In the genomic region with DNA sequence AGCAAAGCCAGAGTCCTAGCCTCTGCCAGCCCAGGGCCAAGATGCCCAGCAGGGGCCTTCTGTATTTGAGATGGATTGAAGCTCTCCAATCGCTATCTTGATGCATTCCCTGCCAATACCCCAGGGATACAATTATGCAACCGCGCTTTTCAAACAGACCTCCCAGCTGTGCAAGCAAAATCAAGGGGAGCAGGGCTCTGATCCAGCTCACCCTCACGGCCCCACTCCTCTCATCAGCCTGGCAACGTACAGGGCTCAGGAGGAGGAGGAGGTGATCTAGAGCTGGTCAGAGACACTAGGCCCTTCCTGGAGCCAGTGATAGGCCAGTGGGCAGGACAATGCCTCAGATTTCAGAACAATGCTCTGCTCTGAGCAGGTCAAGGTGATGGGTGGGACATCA, we compare ENCODE assay signal across 22 cellular contexts. TPM values are rescaled to one million over a fixed set of nuclear protein-coding genes. Genes with fewer than 3 reads are reported as not detected.
A peak's percentile ranks its signal among the peaks of the same experiment; 100 is the strongest.
DNase-seq lines count a peak whose midpoint lies in the region; ATAC-seq, FAIRE-seq and TF ChIP-seq lines count a peak whose summit lies in the region.
"Had no signal": no experiment of that assay in that cellular context is flagged by ENCODE, and none has a peak within 500 bp of the region (broad histone marks: within the 10 kb centered on the region; RNA-seq: fewer than 3 reads in every experiment).

No MANE protein-coding gene starts in this region.

- no peak overlapping the region for H3K4me2 ChIP-seq in OCI-LY1 (ENCODE audit: low read length)

- no peak overlapping the region for H2AFZ ChIP-seq in OCI-LY1 (ENCODE audit: low read length)

- H4K20me1 ChIP-seq in OCI-LY1 (ENCODE audit: insufficient read depth, low read length), result no peaks in the 10 kb centered on the region

- H3K4me3 ChIP-seq in NB4 (ENCODE audit: low read depth, low read length), result no peak overlapping the region
- H3K4me3 ChIP-seq in OCI-LY1 (ENCODE audit: low read depth, low read length, poor library complexity, severe bottlenecking), result no peak overlapping the region
- no peak overlapping the region for H3K4me3 ChIP-seq in kidney (ENCODE audit: low read length in 2 of 2)
- H3K4me3 ChIP-seq: Peyer's patch had no signal

- no peaks in the 10 kb centered on the region for H3K9me3 ChIP-seq in OCI-LY1 (ENCODE audit: low read length)
- H3K9me3 ChIP-seq in kidney (ENCODE audit: control insufficient read depth in 1 of 2, low read length in 2 of 2), result no peaks in the 10 kb centered on the region
- H3K9me3 ChIP-seq: Peyer's patch had no signal

- no peaks in the 10 kb centered on the region for H3K36me3 ChIP-seq in OCI-LY1 (ENCODE audit: insufficient read depth, low read length)
- H3K36me3 ChIP-seq in kidney (ENCODE audit: control insufficient read depth in 1 of 2, insufficient read depth in 2 of 2, low read length in 2 of 2), result no peaks in the 10 kb centered on the region
- H3K36me3 ChIP-seq: Peyer's patch had no signal

- peak overlapping the region; percentile 32 for H3K27ac ChIP-seq in OCI-LY1 (ENCODE audit: low read depth, low read length, poor library complexity, severe bottlenecking)
- no peak overlapping the region for H3K27ac ChIP-seq in kidney (ENCODE audit: low read depth in 2 of 2, low read length in 2 of 2)
- H3K27ac ChIP-seq: HL-60, Peyer's patch had no signal

- H3K79me2 ChIP-seq in OCI-LY1 (ENCODE audit: insufficient read depth, low read length), result no peaks in the 10 kb centered on the region

- no peak for TF ChIP-seq POLR2A in NB4 (IDR thresholded peaks at IDR 0.05; ENCODE audit: extremely low read depth, insufficient read length)

- H3K27me3 ChIP-seq in OCI-LY1 (ENCODE audit: insufficient read depth, low read length), result no peaks in the 10 kb centered on the region
- H3K27me3 ChIP-seq: Peyer's patch had no signal

- TF ChIP-seq CTCF in NB4 (IDR thresholded peaks at IDR 0.05; ENCODE audit: low read depth, low read length), result no peak
- no peak for TF ChIP-seq CTCF in OCI-LY1 (IDR thresholded peaks at IDR 0.05; ENCODE audit: low read length)
- TF ChIP-seq CTCF in omental fat pad (IDR thresholded peaks at IDR 0.05), result no peak
- no peak for TF ChIP-seq CTCF in kidney (IDR thresholded peaks at IDR 0.05; ENCODE audit: borderline replicate concordance, extremely low read depth, insufficient read depth)

- H3K9ac ChIP-seq in OCI-LY1 (ENCODE audit: low read length) (no peak overlapping the region), kidney (ENCODE audit: low read length in 2 of 2) (no peak overlapping the region)

- peak; percentile 13 for ATAC-seq in omental fat pad (ENCODE audit: low FRiP score)
- no peak for ATAC-seq in GM21786 (IDR thresholded peaks at IDR 0.05; ENCODE audit: unreplicated experiment)
- ATAC-seq: T-cell had no signal

- peaks cover 37% of the 10 kb centered on the region for H3K4me1 ChIP-seq in OCI-LY1 (ENCODE audit: insufficient read depth, low read length, severe bottlenecking)
- H3K4me1 ChIP-seq in kidney (ENCODE audit: control insufficient read depth in 1 of 2, insufficient read depth in 1 of 2, low read depth in 1 of 2, low read length in 2 of 2), result peaks cover 0 to 2% of the 10 kb centered on the region in 2 donors
- H3K4me1 ChIP-seq: Peyer's patch had no signal

- H3K9me2 ChIP-seq in OCI-LY1 (ENCODE audit: low read depth, low read length), result no peaks in the 10 kb centered on the region

- intact Hi-C loops in kidney (cut with DNase I), result loop anchor here (5.0 kb wide), 1 partner anchor 81 kb away; no protein-coding TSS in a partner anchor

- DNase-seq in NB4 (ENCODE audit: low read depth), result peak; percentile 22
- DNase-seq in NCI-H2081 treated with DMSO at 0.1 percent for 48 hours (lab: John Stamatoyannopoulos, UW), result peak; percentile 52
- no peak for DNase-seq in omental fat pad (ENCODE audit: low spot score)
- DNase-seq in activated CD8-positive, alpha-beta memory T cell treated with anti-CD3 and anti-CD28 coated beads, Interleukin-2, amount 50 U/mL, for 4 hours, result no peak
- DNase-seq in kidney, result no peak
- no peak for DNase-seq in NCI-H526 treated with DMSO at 0.1 percent for 48 hours (lab: John Stamatoyannopoulos, UW)
- DNase-seq: CD4-positive, alpha-beta memory T cell; H7; HFFc6; KBM-7; MM.1S; NCI-H187 treated with DMSO at 0.1 percent for 48 hours; NCI-H2171 treated with DMSO at 0.1 percent for 48 hours; NCI-H446 treated with DMSO at 0.1 percent for 48 hours; NK-92 treated with Interleukin-12 subunit alpha and Interleukin-12 subunit beta, amount 100 ng/mL, for 24 hours; Peyer's patch; T-cell had no signal

- no peak for FAIRE-seq in kidney (lab: Jason Lieb, UNC)
- FAIRE-seq: GM12891 had no signal

- H3F3A ChIP-seq in OCI-LY1 (ENCODE audit: insufficient read depth, low read length), result no peaks in the 10 kb centered on the region

RNA-seq across cellular contexts. Expression of a gene that starts 48.3 kb away (rescaled TPM):
- total RNA-seq in omental fat pad, result 10 to 100 TPM in 1 of 4 donors, 1 to 10 TPM in 3; 1.6 to 15.3 (median 6.3) TPM
- 9.5 TPM for total RNA-seq in kidney
- polyA plus RNA-seq in kidney (ENCODE audit: insufficient read depth, low read depth, low replicate concordance), result 4.7 TPM
- total RNA-seq: HT-29 had no signal

RNA-seq across cellular contexts. Expression of a gene that starts 48.6 kb away (rescaled TPM):
- total RNA-seq in omental fat pad, result 10 to 100 TPM in 1 of 4 donors, 1 to 10 TPM in 3; 3.1 to 10.7 (median 7.6) TPM
- 5.8 TPM for total RNA-seq in kidney
- 2.8 TPM for polyA plus RNA-seq in kidney (ENCODE audit: insufficient read depth, low read depth, low replicate concordance)

RNA-seq across cellular contexts. Expression of a gene that starts 48.7 kb away (rescaled TPM):
- total RNA-seq in omental fat pad, result 10 to 100 TPM; 13.1 to 40.7 (median 15.5) TPM
- 6.6 TPM for total RNA-seq in kidney
- polyA plus RNA-seq in kidney (ENCODE audit: insufficient read depth, low read depth, low replicate concordance), result 8.6 TPM

Comparison
In these comparisons a context has a peak if more than half of its experiments do, and no peak if none do; other contexts are left out.
1. DNase-seq: peak in NB4 (single experiment) and NCI-H2081 treated with DMSO at 0.1 percent for 48 hours (single experiment); none in omental fat pad (single experiment), activated CD8-positive, alpha-beta memory T cell treated with anti-CD3 and anti-CD28 coated beads, Interleukin-2, amount 50 U/mL, for 4 hours (single experiment), kidney (single experiment) and NCI-H526 treated with DMSO at 0.1 percent for 48 hours (single experiment).